1 cellular context compared by ENCODE assay signal in genomic region chr13:21014666-21015170, GRCh38.
TF ChIP-seq lines count a peak whose summit lies in the region.

No MANE protein-coding gene starts in this region.

TF ChIP-seq in HepG2, 621 proteins besides CTCF, POLR2A, EP300 and RAD21 (continued from another document and continues in another):
- TF ChIP-seq TFAP4 (IDR thresholded peaks at IDR 0.05; ENCODE audit: borderline replicate concordance, low read depth) (peak; percentile 71; the same call in 1 of the 2 replicates), PAWR (CRISPR knock-in tag; IDR thresholded peaks at IDR 0.05; ENCODE audit: borderline replicate concordance) (no peak), NCOA1 (CRISPR knock-in tag; IDR thresholded peaks at IDR 0.05) (no peak), RFX3 (CRISPR knock-in tag; IDR thresholded peaks at IDR 0.05) (0 out of 2 replicates have a peak, but pooled peaks have one; percentile 9), KDM3A (CRISPR knock-in tag; IDR thresholded peaks at IDR 0.05; ENCODE audit: low read depth) (0 out of 2 replicates have a peak, but pooled peaks have one; percentile 36), ISL2 (CRISPR knock-in tag; IDR thresholded peaks at IDR 0.05) (peak; percentile 74; the same call in 1 of the 2 replicates), ERF (CRISPR knock-in tag; IDR thresholded peaks at IDR 0.05) (0 out of 2 replicates have a peak, but pooled peaks have one; percentile 8), ZNF331 (CRISPR knock-in tag; IDR thresholded peaks at IDR 0.05) (peak; percentile 60), USF2 (IDR thresholded peaks at IDR 0.05; ENCODE audit: low read depth, low read length) (peak; percentile 52; the same call in 1 of the 2 replicates), USF2 (CRISPR knock-in tag; IDR thresholded peaks at IDR 0.05; ENCODE audit: borderline replicate concordance) (peak; percentile 64; the same call in 1 of the 2 replicates), CCDC6 (CRISPR knock-in tag; IDR thresholded peaks at IDR 0.05) (peak; percentile 62; the same call in 1 of the 2 replicates), FOXP1 (IDR thresholded peaks at IDR 0.05) (no peak), FOXP1 (CRISPR knock-in tag; IDR thresholded peaks at IDR 0.05) (peak; percentile 91), ATF4 (CRISPR knock-in tag; IDR thresholded peaks at IDR 0.05) (peak in 1 of 2 experiments; percentile 73; a peak in 1 of 4 replicates), ZNF605 (CRISPR knock-in tag; IDR thresholded peaks at IDR 0.05) (0 out of 2 replicates have a peak, but pooled peaks have one; percentile 14), MXD4 (CRISPR knock-in tag; IDR thresholded peaks at IDR 0.05) (peak; percentile 62; the same call in 1 of the 2 replicates), ZGPAT (CRISPR knock-in tag; IDR thresholded peaks at IDR 0.05) (peak; percentile 55; the same call in 1 of the 2 replicates), RNF2 (conservative IDR thresholded peaks at IDR 0.05; ENCODE audit: low read depth) (peak; percentile 91), ZNF770 (CRISPR knock-in tag; IDR thresholded peaks at IDR 0.05) (0 out of 2 replicates have a peak, but pooled peaks have one; percentile 20), BORCS8-MEF2B (CRISPR knock-in tag; IDR thresholded peaks at IDR 0.05) (0 out of 2 replicates have a peak, but pooled peaks have one; percentile 37), TFE3 (CRISPR knock-in tag; IDR thresholded peaks at IDR 0.05) (peak; percentile 73; the same call in 1 of the 2 replicates), SOX13 (IDR thresholded peaks at IDR 0.05) (no peak), SOX13 (CRISPR knock-in tag; conservative IDR thresholded peaks at IDR 0.05 in 1 of 2, IDR thresholded peaks at IDR 0.05 in 1 of 2) (peak in 1 of 2 experiments; percentile 19; a peak in 1 of 4 replicates), ZNF3 (CRISPR knock-in tag; IDR thresholded peaks at IDR 0.05) (peak; percentile 58; the same call in 1 of the 2 replicates), ZNF44 (CRISPR knock-in tag; IDR thresholded peaks at IDR 0.05) (no peak), HMGXB4 (CRISPR knock-in tag; IDR thresholded peaks at IDR 0.05; ENCODE audit: borderline replicate concordance in 1 of 2, low read depth in 1 of 2) (peak in 1 of 2 experiments; percentile 17; a peak in 1 of 4 replicates), ZNF800 (CRISPR knock-in tag; IDR thresholded peaks at IDR 0.05) (peak; percentile 40; the same call in 1 of the 2 replicates), NCOR1 (IDR thresholded peaks at IDR 0.05; ENCODE audit: borderline replicate concordance, low read length) (peak; percentile 49; the same call in 1 of the 2 replicates), ZNF850 (CRISPR knock-in tag; conservative IDR thresholded peaks at IDR 0.05) (no peak), SMAD3 (CRISPR knock-in tag; IDR thresholded peaks at IDR 0.05) (0 out of 2 replicates have a peak, but pooled peaks have one; percentile 42), ZNF512B (CRISPR knock-in tag; IDR thresholded peaks at IDR 0.05; ENCODE audit: borderline replicate concordance) (no peak), FOXA3 (CRISPR knock-in tag; IDR thresholded peaks at IDR 0.05) (peak; percentile 74), MTA1 (CRISPR knock-in tag; IDR thresholded peaks at IDR 0.05; ENCODE audit: borderline replicate concordance) (peak; percentile 55; the same call in 1 of the 2 replicates), HNF4A (CRISPR knock-in tag; IDR thresholded peaks at IDR 0.05) (peak; percentile 76), ZNF609 (CRISPR knock-in tag; IDR thresholded peaks at IDR 0.05; ENCODE audit: borderline replicate concordance) (peak; percentile 13; the same call in 1 of the 2 replicates), ZBTB21 (CRISPR knock-in tag; IDR thresholded peaks at IDR 0.05) (no peak), ZNF562 (CRISPR knock-in tag; IDR thresholded peaks at IDR 0.05; ENCODE audit: borderline replicate concordance) (no peak)
